30 cellular contexts compared by ENCODE assay signal in the genomic region with DNA sequence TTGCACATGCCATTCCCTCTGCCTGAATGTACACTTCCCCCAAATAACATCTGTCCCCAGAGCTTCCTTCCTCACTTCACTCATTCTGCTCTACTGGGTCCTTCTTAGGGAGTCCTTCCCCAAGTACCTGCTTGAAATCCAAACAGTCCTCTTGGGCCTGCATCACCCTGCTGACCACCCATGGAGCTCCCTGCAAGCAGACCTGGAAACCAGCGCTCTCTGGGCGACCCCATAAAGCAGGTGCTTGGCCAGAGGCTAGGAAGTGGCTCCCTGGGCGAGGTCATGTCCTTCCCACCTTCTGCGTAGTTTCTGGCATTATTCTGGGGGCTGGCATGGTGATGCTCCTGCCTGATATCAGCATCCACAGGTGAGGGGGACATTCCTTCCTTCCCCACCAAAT. TPM values are rescaled to one million over a fixed set of nuclear protein-coding genes. Genes with fewer than 3 reads are reported as not detected.
"Had no signal": no experiment of that assay in that cellular context is flagged by ENCODE, and none has a peak within 500 bp of the region (broad histone marks: within the 10 kb centered on the region; RNA-seq: fewer than 3 reads in every experiment).

No MANE protein-coding gene starts in this region.

- H3K4me1 ChIP-seq: colonic mucosa, foreskin keratinocyte, gastrocnemius medialis had no signal

- H3K4me3 ChIP-seq: colonic mucosa, coronary artery, dorsolateral prefrontal cortex, esophagus muscularis mucosa, esophagus squamous epithelium, gastrocnemius medialis, gastroesophageal sphincter, heart left ventricle, heart right ventricle had no signal

- H3K27ac ChIP-seq: colonic mucosa, coronary artery, dorsolateral prefrontal cortex, epithelial cell of prostate, esophagus muscularis mucosa, esophagus squamous epithelium, foreskin keratinocyte, gastrocnemius medialis, gastroesophageal sphincter, heart left ventricle, heart right ventricle had no signal

- H3K36me3 ChIP-seq: colonic mucosa, esophagus muscularis mucosa, esophagus squamous epithelium, gastrocnemius medialis, gastroesophageal sphincter, heart left ventricle, heart right ventricle had no signal

- H3K4me3 Mint-ChIP-seq: dendritic cell treated with granulocyte-macrophage colony-stimulating factor and Interleukin-4, amounts not matched to agents 40 ng/mL and 50 ng/mL, for 4 days; effector memory CD8-positive, alpha-beta T cell; endodermal cell had no signal

- H3K27ac Mint-ChIP-seq: dendritic cell treated with granulocyte-macrophage colony-stimulating factor and Interleukin-4, amounts not matched to agents 40 ng/mL and 50 ng/mL, for 4 days; effector memory CD8-positive, alpha-beta T cell; endodermal cell had no signal

- H3K9me3 Mint-ChIP-seq: dendritic cell treated with granulocyte-macrophage colony-stimulating factor and Interleukin-4, amounts not matched to agents 40 ng/mL and 50 ng/mL, for 4 days; effector memory CD8-positive, alpha-beta T cell had no signal

- DNase-seq: colonic mucosa; cortex of kidney; dermis blood vessel endothelial cell; dorsolateral prefrontal cortex; effector CD4-positive, alpha-beta T cell; effector CD8-positive, alpha-beta T cell; effector memory CD4-positive, alpha-beta T cell; effector memory CD8-positive, alpha-beta T cell; endodermal cell; erythroblast; esophagus squamous epithelium; foreskin fibroblast; foreskin melanocyte; gastrocnemius medialis; head of caudate nucleus; heart left ventricle; heart right ventricle had no signal

- H3K9me3 ChIP-seq: colonic mucosa, esophagus muscularis mucosa, esophagus squamous epithelium, gastrocnemius medialis, gastroesophageal sphincter, heart left ventricle, heart right ventricle had no signal

- ATAC-seq: effector memory CD8-positive, alpha-beta T cell; esophagus mucosa; gastrocnemius medialis; gastroesophageal sphincter; heart left ventricle had no signal

RNA-seq across cellular contexts. Expression of a gene that starts 43.6 kb away (rescaled TPM):
- total RNA-seq: chondrocyte, dermis blood vessel endothelial cell, dermis microvascular lymphatic vessel endothelial cell, endothelial cell of umbilical vein, fibroblast of lung, fibroblast of villous mesenchyme, foreskin keratinocyte, glomerular endothelial cell had no signal
- polyA plus RNA-seq: endothelial cell of umbilical vein, foreskin keratinocyte had no signal
